Comparison of ENCODE assay signal across 35 cellular contexts in the genomic region with DNA sequence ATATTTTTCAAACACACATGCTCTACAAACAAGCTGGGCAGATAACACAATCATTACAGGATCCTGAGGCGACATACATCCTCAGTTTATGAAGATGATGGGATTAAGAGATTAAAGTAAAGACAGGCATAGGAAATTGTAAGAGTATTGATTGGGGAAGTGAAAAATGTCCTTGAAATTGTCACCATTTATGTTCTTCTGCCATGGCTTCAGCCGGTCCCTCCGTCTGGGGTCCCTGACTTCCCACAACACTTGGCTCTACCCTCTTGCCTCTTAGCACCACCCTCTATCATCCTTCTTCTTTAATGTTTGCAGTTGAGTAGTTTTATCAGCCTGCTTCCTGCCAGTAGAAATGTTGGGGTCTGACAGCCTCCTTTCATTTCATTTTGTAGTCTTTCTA.
"Had no signal": no experiment of that assay in that cellular context is flagged by ENCODE, and none has a peak within 500 bp of the region (broad histone marks: within the 10 kb centered on the region; RNA-seq: fewer than 3 reads in every experiment).

No MANE protein-coding gene starts in this region.

- H3K9me3 ChIP-seq: MG63 had no signal

- H3K27me3 ChIP-seq: MG63 had no signal

- DNase-seq: Karpas-422, Kasumi-1, MG63, MM.1S, MV-4-11, NCI-H1048, NCI-H1092, NCI-H1092 treated with DMSO at 0.1 percent for 48 hours, NCI-H1105, NCI-H1105 treated with DMSO at 0.1 percent for 48 hours, NCI-H1417, NCI-H1417 treated with DMSO at 0.1 percent for 48 hours, NCI-H1436, NCI-H1436 treated with DMSO at 0.1 percent for 48 hours, NCI-H146, NCI-H1694, NCI-H1694 treated with DMSO at 0.1 percent for 48 hours, NCI-H187, NCI-H187 treated with DMSO at 0.1 percent for 48 hours, NCI-H1930, NCI-H2029, NCI-H2029 treated with DMSO at 0.1 percent for 48 hours, NCI-H2081, NCI-H2081 treated with DMSO at 0.1 percent for 48 hours, NCI-H2107, NCI-H2171, NCI-H2171 treated with DMSO at 0.1 percent for 48 hours, NCI-H2227 treated with DMSO at 0.1 percent for 48 hours, NCI-H226, NCI-H345, NCI-H446, NCI-H446 treated with DMSO at 0.1 percent for 48 hours, NCI-H510A, NCI-H510A treated with DMSO at 0.1 percent for 48 hours, NCI-H524 had no signal

- H3K4me3 ChIP-seq: MG63 had no signal

- H3K36me3 ChIP-seq: MG63 had no signal
